Comparison of ENCODE assay signal across 7 cellular contexts in the genomic region with DNA sequence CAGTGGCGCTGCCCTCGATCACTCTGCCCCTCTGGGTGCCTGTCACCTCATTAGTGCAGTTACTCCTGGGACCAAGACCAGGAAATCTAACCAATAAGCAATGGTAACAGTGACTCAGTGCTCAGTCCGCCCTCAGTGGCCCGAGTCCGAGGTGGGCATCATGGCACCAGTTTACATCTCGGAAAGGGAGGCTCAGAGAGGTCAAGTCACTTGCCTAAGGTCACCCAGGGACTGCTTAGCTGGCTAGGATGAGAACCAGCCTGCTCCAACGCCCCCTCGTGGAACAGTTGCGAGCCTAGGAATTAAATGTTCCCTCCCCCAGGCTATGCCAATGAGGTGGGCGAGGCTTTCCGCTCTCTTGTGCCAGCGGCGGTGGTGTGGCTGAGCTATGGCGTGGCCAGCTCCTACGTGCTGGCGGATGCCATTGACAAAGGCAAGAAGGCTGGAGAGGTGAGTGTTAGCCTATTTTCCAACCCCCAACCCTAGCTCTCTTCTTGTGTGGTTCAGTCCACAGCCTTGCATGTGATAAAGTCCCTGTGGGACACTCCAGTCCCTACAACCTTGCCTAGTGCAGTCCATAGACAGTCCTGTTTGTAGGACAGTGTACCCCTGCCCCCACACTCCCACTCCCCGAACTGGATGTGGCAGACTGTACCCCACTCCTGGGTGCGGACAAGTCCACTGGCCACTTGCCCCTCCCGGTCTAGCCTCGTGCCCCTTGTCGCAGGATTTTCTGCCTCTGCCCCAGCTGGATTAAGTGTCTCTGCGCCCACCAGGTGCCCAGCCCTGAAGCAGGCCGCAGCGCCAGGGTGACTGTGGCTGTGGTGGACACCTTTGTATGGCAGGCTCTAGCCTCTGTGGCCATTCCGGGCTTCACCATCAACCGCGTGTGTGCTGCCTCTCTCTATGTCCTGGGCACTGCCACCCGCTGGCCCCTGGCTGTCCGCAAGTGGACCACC. TPM values are rescaled to one million over a fixed set of nuclear protein-coding genes. Genes with fewer than 3 reads are reported as not detected.
A peak's percentile ranks its signal among the peaks of the same experiment; 100 is the strongest.
DNase-seq lines count a peak whose midpoint lies in the region; ATAC-seq and TF ChIP-seq lines count a peak whose summit lies in the region.

No MANE protein-coding gene starts in this region.

- intact Hi-C loops in breast epithelium (cut with DNase I; ENCODE audit: low total_unique reads), result no loop called here

- H3K4me3 ChIP-seq in WI38 (ENCODE audit: low read depth, low read length) (peak overlapping the region; percentile 77), breast epithelium (peak overlapping the region; percentile 64 to 85 (median 76))

- H3K27me3 ChIP-seq in breast epithelium, result no peaks in the 10 kb centered on the region

- TF ChIP-seq CTCF in GM13976 (IDR thresholded peaks at IDR 0.05; ENCODE audit: borderline replicate concordance, control extremely low read depth, extremely low read depth, insufficient read depth, missing control alignments) (peak; percentile 36), WI38 (IDR thresholded peaks at IDR 0.05; ENCODE audit: low read depth, low read length) (peak; percentile 57), breast epithelium (IDR thresholded peaks at IDR 0.05) (peak in 2 of 3 donors; percentile 59 to 66)

- in situ Hi-C loops in GM13976 (cut with MboI; ENCODE audit: low sequenced_read_pairs, unreplicated experiment), result no loop called here

- peaks cover 8 to 22% of the 10 kb centered on the region in 2 donors for H3K4me1 ChIP-seq in breast epithelium

- no peak for ATAC-seq in GM21381 (IDR thresholded peaks at IDR 0.05; ENCODE audit: unreplicated experiment)

- TF ChIP-seq POLR2A in breast epithelium (IDR thresholded peaks at IDR 0.05), result no peak

- DNase-seq in GM13976 (ENCODE audit: low spot score) (peak; percentile 79), NCI-H2196 (lab: John Stamatoyannopoulos, UW; ENCODE audit: unreplicated experiment) (peak; percentile 68), breast epithelium (ENCODE audit: low spot score in 2 of 2) (peak; percentile 79 to 83), inferior parietal cortex (ENCODE audit: extremely low spot score) (peak; percentile 73)
- DNase-seq in stimulated activated CD4-positive, alpha-beta T cell treated with anti-CD3 and anti-CD28 coated beads, Interleukin-12 subunit alpha, Interleukin-12 subunit beta, amount 100 ng/mL, for 24 hours (ENCODE audit: low read depth in 2 of 2), result peak; percentile 74 to 94

- peak overlapping the region; percentile 80 to 84 for H3K27ac ChIP-seq in breast epithelium

- no peaks in the 10 kb centered on the region for H3K36me3 ChIP-seq in breast epithelium

- no peaks in the 10 kb centered on the region for H3K9me3 ChIP-seq in breast epithelium

RNA-seq across cellular contexts. Expression of gene MTFP1, which starts 1.1 kb away (rescaled TPM):
- total RNA-seq in breast epithelium, result 10 to 100 TPM in 2 of 3 donors, 1 to 10 TPM in 1; 2.9 to 16.7 (median 14.4) TPM

RNA-seq across cellular contexts. Expression of gene SEC14L2, which starts 29.9 kb away (rescaled TPM):
- total RNA-seq in breast epithelium, result 10 to 100 TPM in 2 of 3 donors, 1 to 10 TPM in 1; 5.3 to 45.7 (median 29.5) TPM

RNA-seq across cellular contexts. Expression of gene RNF215, which starts 39.5 kb away (rescaled TPM):
- total RNA-seq in breast epithelium, result 10 to 100 TPM; 13.3 to 15.4 (median 14.0) TPM

RNA-seq across cellular contexts. Expression of gene SEC14L3, which starts 45.1 kb away (rescaled TPM):
- total RNA-seq in breast epithelium, result not detected
